ENCODE assay signal across 9 cellular contexts in the genomic region with DNA sequence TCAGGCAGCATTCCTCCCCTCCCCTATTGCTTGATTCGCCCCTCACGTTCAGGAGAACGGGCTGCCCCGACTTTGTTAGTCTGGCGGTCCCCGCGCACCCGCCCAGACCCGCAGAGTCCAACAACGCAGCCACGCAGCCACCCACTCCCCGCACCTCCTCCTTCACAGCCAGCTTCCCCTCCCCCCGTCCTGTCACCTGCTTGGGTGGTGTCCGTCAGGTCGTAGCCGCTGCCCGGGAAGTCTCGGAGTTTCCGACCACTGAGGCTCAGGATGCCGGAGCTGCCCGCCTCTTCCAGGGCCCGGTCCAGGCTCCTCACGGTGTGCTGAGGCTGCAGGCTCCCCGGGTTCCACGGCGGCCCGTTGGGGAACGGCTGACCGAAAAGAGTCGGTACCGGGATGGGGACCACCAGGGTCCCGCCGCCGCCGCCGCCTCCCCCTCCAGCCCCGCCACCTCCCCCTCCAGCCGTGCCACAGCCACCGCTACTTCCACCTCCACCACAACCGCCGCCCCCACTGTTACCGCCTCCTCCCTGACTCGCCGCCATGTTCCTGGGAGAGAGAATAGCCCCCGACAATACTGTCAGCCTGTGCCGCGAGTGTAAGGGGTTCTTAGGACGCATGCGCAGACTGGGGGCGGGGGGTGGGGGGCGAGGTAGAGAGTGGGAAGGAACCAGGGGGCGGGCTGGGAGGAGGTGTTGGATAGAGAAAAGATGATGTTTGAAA. TPM values are rescaled to one million over a fixed set of nuclear protein-coding genes. Genes with fewer than 3 reads are reported as not detected.
DNase-seq lines count a peak whose midpoint lies in the region; ATAC-seq and TF ChIP-seq lines count a peak whose summit lies in the region.
"Had no signal": no experiment of that assay in that cellular context is flagged by ENCODE, and none has a peak within 500 bp of the region (broad histone marks: within the 10 kb centered on the region; RNA-seq: fewer than 3 reads in every experiment).

A gene with protein sequence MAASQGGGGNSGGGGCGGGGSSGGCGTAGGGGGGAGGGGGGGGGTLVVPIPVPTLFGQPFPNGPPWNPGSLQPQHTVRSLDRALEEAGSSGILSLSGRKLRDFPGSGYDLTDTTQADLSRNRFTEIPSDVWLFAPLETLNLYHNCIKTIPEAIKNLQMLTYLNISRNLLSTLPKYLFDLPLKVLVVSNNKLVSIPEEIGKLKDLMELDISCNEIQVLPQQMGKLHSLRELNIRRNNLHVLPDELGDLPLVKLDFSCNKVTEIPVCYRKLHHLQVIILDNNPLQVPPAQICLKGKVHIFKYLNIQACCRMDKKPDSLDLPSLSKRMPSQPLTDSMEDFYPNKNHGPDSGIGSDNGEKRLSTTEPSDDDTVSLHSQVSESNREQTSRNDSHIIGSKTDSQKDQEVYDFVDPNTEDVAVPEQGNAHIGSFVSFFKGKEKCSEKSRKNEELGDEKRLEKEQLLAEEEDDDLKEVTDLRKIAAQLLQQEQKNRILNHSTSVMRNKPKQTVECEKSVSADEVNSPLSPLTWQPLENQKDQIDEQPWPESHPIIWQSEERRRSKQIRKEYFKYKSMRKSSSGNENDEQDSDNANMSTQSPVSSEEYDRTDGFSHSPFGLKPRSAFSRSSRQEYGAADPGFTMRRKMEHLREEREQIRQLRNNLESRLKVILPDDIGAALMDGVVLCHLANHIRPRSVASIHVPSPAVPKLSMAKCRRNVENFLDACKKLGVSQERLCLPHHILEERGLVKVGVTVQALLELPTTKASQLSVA (minus strand): TSS at position 600 of the 723 bp plus-strand sequence. CDS start 55 bp downstream, at position 545.

- no peaks in the 10 kb centered on the region for H3K36me3 ChIP-seq in ascending aorta

- H3K9me3 ChIP-seq in ascending aorta = no peaks in the 10 kb centered on the region
- H3K9me3 ChIP-seq in iPS-18c (ENCODE audit: control insufficient read depth, insufficient read depth, low read length) = no peaks in the 10 kb centered on the region

- H3K4me3 ChIP-seq in ascending aorta (peak within 1 kb of the TSS; percentile 55 to 79), iPS-18c (ENCODE audit: insufficient read depth, low read depth, low read length) (peak within 1 kb of the TSS; percentile 75)
- H3K4me3 ChIP-seq: K562 had no signal

- H3K4me1 ChIP-seq in ascending aorta = no peaks in the 10 kb centered on the region

- H3K27me3 ChIP-seq in ascending aorta = no peaks in the 10 kb centered on the region

- peak; percentile 45 for DNase-seq in HK-2 (ENCODE audit: unreplicated experiment)
- peak in 1 of 2 donors; percentile 70 for DNase-seq in ascending aorta (ENCODE audit: low spot score in 2 of 2)
- peak; percentile 8 for DNase-seq in stromal cell of bone marrow (ENCODE audit: low read depth)
- no peak for DNase-seq in T-helper 2 cell
- DNase-seq in SIG-M5 (lab: John Stamatoyannopoulos, UW) = no peak

- intact Hi-C loops in ascending aorta (cut with DNase I) = loop anchor here (5.0 to 10.0 kb wide), 3 partner anchors 91 to 459 kb away; a partner anchor contains a TSS

- ATAC-seq in HG03439 (IDR thresholded peaks at IDR 0.05; ENCODE audit: unreplicated experiment) (no peak), GM21447 (IDR thresholded peaks at IDR 0.05; ENCODE audit: unreplicated experiment) (no peak)
- ATAC-seq: K562 had no signal

- H3K27ac ChIP-seq in ascending aorta = peak within 1 kb of the TSS; percentile 67 to 84

- no peak for TF ChIP-seq CTCF in ascending aorta (IDR thresholded peaks at IDR 0.05)

RNA-seq across cellular contexts. Expression of the gene that starts here (rescaled TPM):
- 5.2 TPM for total RNA-seq in ascending aorta

Comparison
In these comparisons a context has a peak if more than half of its experiments do, and no peak if none do; other contexts are left out.
1. DNase-seq: peak in HK-2 (single experiment) and stromal cell of bone marrow (single experiment); none in T-helper 2 cell (0 of 5) and SIG-M5 (single experiment).